10 cellular contexts compared by ENCODE assay signal in genomic region chr12:109739747-109740693, GRCh38. TPM values are rescaled to one million over a fixed set of nuclear protein-coding genes. Genes with fewer than 3 reads are reported as not detected.
DNase-seq lines count a peak whose midpoint lies in the region; ATAC-seq and TF ChIP-seq lines count a peak whose summit lies in the region.
"Had no signal": no experiment of that assay in that cellular context is flagged by ENCODE, and none has a peak within 500 bp of the region (broad histone marks: within the 10 kb centered on the region; RNA-seq: fewer than 3 reads in every experiment).

No MANE protein-coding gene starts in this region.

- CTCF ChIA-PET in AG04450 (lab: Charles Lee), result interaction anchor here (0.5 to 1.2 kb wide), 6 partner anchors 35 to 1202 kb away, joined by 3 to 10 read pairs (median 5); no protein-coding TSS in a partner anchor
- CTCF ChIA-PET in activated CD4-positive, alpha-beta T cell treated with anti-CD3 and anti-CD28 coated beads, Interleukin-2, amount 10 ng/mL, durations not matched to agents 7 days and 5 days (lab: Charles Lee), result interaction anchor here (0.6 to 1.4 kb wide), 2 partner anchors 14 to 325 kb away, joined by 3 read pairs; no protein-coding TSS in a partner anchor

- no peak for ATAC-seq in GM21576 (IDR thresholded peaks at IDR 0.05; ENCODE audit: unreplicated experiment)
- ATAC-seq: gastrocnemius medialis had no signal

- H3K27me3 ChIP-seq in AG04450 (ENCODE audit: control insufficient read depth, insufficient read depth, low read length) (peaks cover 5% of the 10 kb centered on the region), WERI-Rb-1 (ENCODE audit: insufficient read depth, low read depth, severe bottlenecking) (no peaks in the 10 kb centered on the region), kidney epithelial cell (ENCODE audit: control insufficient read depth, insufficient read depth, low read length) (peaks cover 13% of the 10 kb centered on the region)
- H3K27me3 ChIP-seq: gastrocnemius medialis had no signal

- peaks cover 62% of the 10 kb centered on the region for H3K36me3 ChIP-seq in WERI-Rb-1
- H3K36me3 ChIP-seq in kidney epithelial cell (ENCODE audit: control insufficient read depth, insufficient read depth, low read length), result no peaks in the 10 kb centered on the region
- H3K36me3 ChIP-seq: gastrocnemius medialis had no signal

- H3K9me3 ChIP-seq in AG04450 (ENCODE audit: control insufficient read depth, insufficient read depth, low read length), result no peaks in the 10 kb centered on the region
- no peaks in the 10 kb centered on the region for H3K9me3 ChIP-seq in WERI-Rb-1 (ENCODE audit: severe bottlenecking)
- H3K9me3 ChIP-seq: gastrocnemius medialis had no signal

- H3K9me3 Mint-ChIP-seq in activated CD4-positive, alpha-beta T cell treated with anti-CD3 and anti-CD28 coated beads, Interleukin-2, amount 10 ng/mL, durations not matched to agents 7 days and 5 days, result no peaks in the 10 kb centered on the region

- H3K27me3 Mint-ChIP-seq in activated CD4-positive, alpha-beta T cell treated with anti-CD3 and anti-CD28 coated beads, Interleukin-2, amount 10 ng/mL, durations not matched to agents 7 days and 5 days, result peaks cover 12% of the 10 kb centered on the region

- H3K4me3 Mint-ChIP-seq in activated CD4-positive, alpha-beta T cell treated with anti-CD3 and anti-CD28 coated beads, Interleukin-2, amount 10 ng/mL, durations not matched to agents 7 days and 5 days, result no peak overlapping the region

- no peak overlapping the region for H3K27ac ChIP-seq in AG04450 (ENCODE audit: low read depth, low read length)
- H3K27ac ChIP-seq in WERI-Rb-1, result peak overlapping the region; percentile 78
- H3K27ac ChIP-seq: gastrocnemius medialis had no signal

- DNase-seq in AG04450 (ENCODE audit: low read depth, low spot score) (no peak), WERI-Rb-1 (peak; percentile 47), kidney epithelial cell (ENCODE audit: low read depth) (no peak), NCI-H1694 (lab: John Stamatoyannopoulos, UW) (no peak), GOT3 (lab: John Stamatoyannopoulos, UW) (no peak)
- DNase-seq in activated CD4-positive, alpha-beta T cell treated with anti-CD3 and anti-CD28 coated beads, Interleukin-2, amount 10 ng/mL, durations not matched to agents 7 days and 5 days, result no peak
- DNase-seq: SHP77 treated with DMSO at 0.1 percent for 48 hours had no signal

- no peaks in the 10 kb centered on the region for H3K36me3 Mint-ChIP-seq in activated CD4-positive, alpha-beta T cell treated with anti-CD3 and anti-CD28 coated beads, Interleukin-2, amount 10 ng/mL, durations not matched to agents 7 days and 5 days (ENCODE audit: low read depth)

- POLR2A ChIA-PET in AG04450 (lab: Yijun Ruan, JAX), result no interaction called here
- POLR2A ChIA-PET in activated CD4-positive, alpha-beta T cell treated with anti-CD3 and anti-CD28 coated beads, Interleukin-2, amount 10 ng/mL, durations not matched to agents 7 days and 5 days (lab: Charles Lee), result no interaction called here

- H3K4me3 ChIP-seq in AG04450 (ENCODE audit: low read depth, low read length) (no peak overlapping the region), WERI-Rb-1 (ENCODE audit: low read depth, low read length) (no peak overlapping the region), kidney epithelial cell (ENCODE audit: low read depth, low read length) (no peak overlapping the region)
- H3K4me3 ChIP-seq: gastrocnemius medialis had no signal

- H3K27ac Mint-ChIP-seq in activated CD4-positive, alpha-beta T cell treated with anti-CD3 and anti-CD28 coated beads, Interleukin-2, amount 10 ng/mL, durations not matched to agents 7 days and 5 days, result no peak overlapping the region

- TF ChIP-seq CTCF in AG04450 (IDR thresholded peaks at IDR 0.05; ENCODE audit: low read depth, low read length) (peak; percentile 18; the same call in 1 of the 2 replicates), GM12872 (IDR thresholded peaks at IDR 0.05; ENCODE audit: insufficient read depth, low read depth, low read length) (peak; percentile 40; the same call in 1 of the 3 replicates), WERI-Rb-1 (IDR thresholded peaks at IDR 0.05; ENCODE audit: low read depth, low read length) (peak; percentile 71), kidney epithelial cell (IDR thresholded peaks at IDR 0.05; ENCODE audit: insufficient read depth, low read length, poor library complexity, severe bottlenecking) (peak; percentile 36)

- no peaks in the 10 kb centered on the region for H3K4me1 Mint-ChIP-seq in activated CD4-positive, alpha-beta T cell treated with anti-CD3 and anti-CD28 coated beads, Interleukin-2, amount 10 ng/mL, durations not matched to agents 7 days and 5 days

RNA-seq across cellular contexts. Expression of gene FAM222A, which starts 26.4 kb away (rescaled TPM):
- 0.15 and 0.16 TPM in 2 replicates for polyA plus RNA-seq in AG04450 (2011; rRNA removed)
- polyA minus RNA-seq in AG04450 (2011; rRNA and poly(A)+ RNA removed), result 0.14 TPM in 1 of 2 replicates, not detected in the other
- total RNA-seq in kidney epithelial cell, result 0.58 and 1.1 TPM in 2 replicates
- under 1 TPM; 0.52 to 0.73 TPM for total RNA-seq in activated CD4-positive, alpha-beta T cell treated with anti-CD3 and anti-CD28 coated beads, Interleukin-2, amount 10 ng/mL, durations not matched to agents 7 days and 5 days

Comparison
In these comparisons a context has a peak if more than half of its experiments do, and no peak if none do; other contexts are left out.
1. CTCF ChIP-seq: peak in every context shown above with its lines; median percentile 71 in WERI-Rb-1; 40 in GM12872; 36 in kidney epithelial cell; 18 in AG04450.